ENCODE assay signal across 25 cellular contexts in genomic region chr15:78220713-78221112, GRCh38. TPM values are rescaled to one million over a fixed set of nuclear protein-coding genes. Genes with fewer than 3 reads are reported as not detected.
DNase-seq lines count a peak whose midpoint lies in the region; ATAC-seq and TF ChIP-seq lines count a peak whose summit lies in the region.
"Had no signal": no experiment of that assay in that cellular context is flagged by ENCODE, and none has a peak within 500 bp of the region (broad histone marks: within the 10 kb centered on the region; RNA-seq: fewer than 3 reads in every experiment).

No MANE protein-coding gene starts in this region.

- H2BK120ac ChIP-seq in IMR-90 (ENCODE audit: low read depth, low read length) = no peak overlapping the region

- CTCF ChIA-PET in IMR-90 (lab: Yijun Ruan, JAX) = no interaction called here

- no peaks in the 10 kb centered on the region for H3K36me3 Mint-ChIP-seq in neural progenitor cell
- no peaks in the 10 kb centered on the region for H3K36me3 Mint-ChIP-seq in activated naive CD8-positive, alpha-beta T cell treated with anti-CD3 and anti-CD28 coated beads, Interleukin-2, amount 50 U/mL, for 24 hours (ENCODE audit: low read depth)
- H3K36me3 Mint-ChIP-seq: activated naive CD8-positive, alpha-beta T cell had no signal

- no peak overlapping the region for H2BK20ac ChIP-seq in IMR-90 (ENCODE audit: low read depth, low read length)

- H4K5ac ChIP-seq in IMR-90 (ENCODE audit: low read depth, low read length) = no peak overlapping the region

- H3K36me3 ChIP-seq in IMR-90 (ENCODE audit: control insufficient read depth, insufficient read depth, low read length) (no peaks in the 10 kb centered on the region), neural progenitor cell (no peaks in the 10 kb centered on the region), ovary (no peaks in the 10 kb centered on the region)
- H3K36me3 ChIP-seq: neutrophil had no signal

- H2AFZ ChIP-seq in IMR-90 (replicated peaks; ENCODE audit: low read length, poor library complexity) (no peak overlapping the region), neural progenitor cell (replicated peaks) (peak overlapping the region; percentile 87)

- intact Hi-C loops in IMR-90 (cut with micrococcal nuclease) (no loop called here), ovary (cut with DNase I) (no loop called here)

- DNase-seq in DMS 273 treated with DMSO at 0.1 percent for 48 hours (lab: John Stamatoyannopoulos, UW) = peak; percentile 90
- DNase-seq in IMR-90 = peak; percentile 6
- peak; percentile 25 for DNase-seq in RPMI7951 (ENCODE audit: low read depth)
- no peak for DNase-seq in neural progenitor cell (ENCODE audit: low spot score)
- no peak for DNase-seq in ecto neural progenitor cell (ENCODE audit: low spot score)
- no peak for DNase-seq in ovary
- DNase-seq in activated naive CD8-positive, alpha-beta T cell treated with anti-CD3 and anti-CD28 coated beads, Interleukin-2, amount 50 U/mL, for 24 hours = no peak
- DNase-seq: activated CD4-positive, alpha-beta T cell treated with anti-CD3 and anti-CD28 coated beads, Interleukin-2, amount 10 ng/mL, durations not matched to agents 24 days and 14 days; activated CD8-positive, alpha-beta memory T cell treated with anti-CD3 and anti-CD28 coated beads for 24 hours; activated effector memory CD4-positive, alpha-beta T cell treated with Interleukin-2 at 50 U/mL for 16 hours; anterior cingulate cortex; Caco-2; effector CD8-positive, alpha-beta T cell; NCI-H146; SHP77 treated with DMSO at 0.1 percent for 48 hours; stimulated activated CD4-positive, alpha-beta T cell treated with anti-CD3 and anti-CD28 coated beads, Interleukin-15, amount 100 ng/mL, for 24 hours; stimulated activated CD4-positive, alpha-beta T cell treated with anti-CD3 and anti-CD28 coated beads, Interleukin-4, amount 100 ng/mL, for 4 hours; trophoblast cell had no signal

- H3K4me3 ChIP-seq in IMR-90 (ENCODE audit: insufficient read depth, low read depth, low read length) = no peak overlapping the region
- no peak overlapping the region for H3K4me3 ChIP-seq in neural progenitor cell
- H3K4me3 ChIP-seq in ovary = no peak overlapping the region

- H3K9me1 ChIP-seq in IMR-90 (ENCODE audit: insufficient read depth, low read length) = no peaks in the 10 kb centered on the region

- TF ChIP-seq CTCF in IMR-90 (conservative IDR thresholded peaks at IDR 0.05; ENCODE audit: low read depth, low read length) (no peak), neural progenitor cell (IDR thresholded peaks at IDR 0.05) (no peak), ovary (IDR thresholded peaks at IDR 0.05) (no peak)

- no peak overlapping the region for H3K4me2 ChIP-seq in IMR-90 (ENCODE audit: low read depth, low read length)
- H3K4me2 ChIP-seq in neural progenitor cell = no peak overlapping the region

- H4K8ac ChIP-seq in IMR-90 (ENCODE audit: low read depth in 2 of 2, low read length in 2 of 2) = no peak overlapping the region

- BruUV-seq in IMR-90 (replicated peaks; lab: Mats Ljungman, UMichigan) = no TSS peak

- H3K4me1 Mint-ChIP-seq in neural progenitor cell = peaks cover 4% of the 10 kb centered on the region
- H3K4me1 Mint-ChIP-seq in activated naive CD8-positive, alpha-beta T cell treated with anti-CD3 and anti-CD28 coated beads, Interleukin-2, amount 50 U/mL, for 24 hours = peaks cover 7% of the 10 kb centered on the region

- H3K9ac ChIP-seq in IMR-90 (ENCODE audit: low read depth, low read length) = no peak overlapping the region
- no peak overlapping the region for H3K9ac ChIP-seq in neural progenitor cell

- H3K56ac ChIP-seq in IMR-90 (ENCODE audit: extremely low read depth, insufficient read depth, low read length) = no peak overlapping the region

- no peak overlapping the region for H3K23ac ChIP-seq in IMR-90 (ENCODE audit: low read depth, low read length)

- peaks cover 24% of the 10 kb centered on the region for H3K27me3 ChIP-seq in IMR-90 (ENCODE audit: control insufficient read depth, insufficient read depth, low read length)
- no peaks in the 10 kb centered on the region for H3K27me3 ChIP-seq in neural progenitor cell
- no peaks in the 10 kb centered on the region for H3K27me3 ChIP-seq in ovary
- H3K27me3 ChIP-seq: neutrophil had no signal

- H3K4me3 Mint-ChIP-seq in neural progenitor cell = no peak overlapping the region
- H3K4me3 Mint-ChIP-seq in activated naive CD8-positive, alpha-beta T cell treated with anti-CD3 and anti-CD28 coated beads, Interleukin-2, amount 50 U/mL, for 24 hours = no peak overlapping the region
- H3K4me3 Mint-ChIP-seq: activated CD4-positive, alpha-beta T cell treated with anti-CD3 and anti-CD28 coated beads, Interleukin-2, amount 10 ng/mL, durations not matched to agents 24 days and 14 days; activated naive CD8-positive, alpha-beta T cell had no signal

- no peak for TF ChIP-seq EP300 in ovary (IDR thresholded peaks at IDR 0.05)

- no peak overlapping the region for H2AK5ac ChIP-seq in IMR-90 (ENCODE audit: low read depth, low read length)

- no peak overlapping the region for H2AK9ac ChIP-seq in IMR-90 (replicated peaks; ENCODE audit: low read depth, low read length, poor library complexity)

- POLR2A ChIA-PET in IMR-90 (lab: Charles Lee; ENCODE audit: unreplicated experiment) = no interaction called here

- H3K4ac ChIP-seq in IMR-90 (ENCODE audit: low read depth, low read length) = no peak overlapping the region

- ATAC-seq in IMR-90 (ENCODE audit: low read depth) = no peak
- no peak for ATAC-seq in activated naive CD8-positive, alpha-beta T cell treated with anti-CD3 and anti-CD28 coated beads, Interleukin-2, amount 50 U/mL, for 24 hours

- dilution Hi-C loops in IMR-90 (cut with HindIII; ENCODE audit: low sequenced_read_pairs, unreplicated experiment) = no loop called here

- TF ChIP-seq POLR2A in IMR-90 (IDR thresholded peaks at IDR 0.05; ENCODE audit: low read depth, low read length) (no peak), ovary (IDR thresholded peaks at IDR 0.05) (no peak)

- in situ Hi-C loops in IMR-90 (cut with MboI; ENCODE audit: low sequenced_read_pairs) = no loop called here

- TF ChIP-seq RAD21 in IMR-90 (IDR thresholded peaks at IDR 0.05; ENCODE audit: low read length) = no peak

- no peak overlapping the region for H3K27ac Mint-ChIP-seq in neural progenitor cell
- no peak overlapping the region for H3K27ac Mint-ChIP-seq in activated naive CD8-positive, alpha-beta T cell treated with anti-CD3 and anti-CD28 coated beads, Interleukin-2, amount 50 U/mL, for 24 hours
- H3K27ac Mint-ChIP-seq: activated CD4-positive, alpha-beta T cell treated with anti-CD3 and anti-CD28 coated beads, Interleukin-2, amount 10 ng/mL, durations not matched to agents 24 days and 14 days; activated naive CD8-positive, alpha-beta T cell had no signal

- no peaks in the 10 kb centered on the region for H3K79me1 ChIP-seq in IMR-90 (ENCODE audit: low read depth in 1 of 2, low read length in 2 of 2)

- H3K18ac ChIP-seq in IMR-90 (ENCODE audit: low read depth, low read length) = no peak overlapping the region

- no CpG with 5 or more reads among the region's 1 CpG for WGBS in IMR-90 (ENCODE audit: extremely low coverage in 2 of 2, insufficient read length in 1 of 2), 2 experiments
- WGBS in ovary, 3 donors = 71 to 85% (median 75%) methylated on average over 1 of the region's 1 CpG

- H3K79me2 ChIP-seq in neural progenitor cell (ENCODE audit: low read depth) = no peaks in the 10 kb centered on the region

- H3K27ac ChIP-seq in IMR-90 (ENCODE audit: insufficient read depth, low read length) = no peak overlapping the region
- H3K27ac ChIP-seq in neural progenitor cell = no peak overlapping the region
- H3K27ac ChIP-seq in ovary = no peak overlapping the region
- H3K27ac ChIP-seq: C4-2B, epithelial cell of prostate, neutrophil had no signal

- H3K9me3 ChIP-seq in IMR-90 (ENCODE audit: control insufficient read depth, insufficient read depth, low read length) = peaks cover 1% of the 10 kb centered on the region; the same call in 1 of the 2 replicates
- no peaks in the 10 kb centered on the region for H3K9me3 ChIP-seq in neural progenitor cell (ENCODE audit: low read depth)
- no peaks in the 10 kb centered on the region for H3K9me3 ChIP-seq in ovary
- H3K9me3 ChIP-seq: neutrophil had no signal

- H3K4me1 ChIP-seq in IMR-90 (ENCODE audit: control insufficient read depth, insufficient read depth, low read length) (no peaks in the 10 kb centered on the region), neural progenitor cell (no peaks in the 10 kb centered on the region), ovary (ENCODE audit: insufficient read depth) (peaks cover 4% of the 10 kb centered on the region)
- H3K4me1 ChIP-seq: Caco-2 had no signal

- H3F3A ChIP-seq in neural progenitor cell (ENCODE audit: low read depth) = no peaks in the 10 kb centered on the region

- H4K91ac ChIP-seq in IMR-90 (ENCODE audit: insufficient read depth, low read depth, low read length) = no peak overlapping the region

- H4K20me1 ChIP-seq in IMR-90 (ENCODE audit: insufficient read depth, low read length) = no peaks in the 10 kb centered on the region
- no peaks in the 10 kb centered on the region for H4K20me1 ChIP-seq in neural progenitor cell (ENCODE audit: low read depth)

- H2BK5ac ChIP-seq in IMR-90 (ENCODE audit: low read depth, low read length, poor library complexity, severe bottlenecking) = no peak overlapping the region

- no peak overlapping the region for H3K14ac ChIP-seq in IMR-90 (replicated peaks; ENCODE audit: low read depth, low read length)

- H3K27me3 Mint-ChIP-seq in neural progenitor cell (ENCODE audit: insufficient read depth, low read depth) = peaks cover 2% of the 10 kb centered on the region
- H3K27me3 Mint-ChIP-seq in activated naive CD8-positive, alpha-beta T cell treated with anti-CD3 and anti-CD28 coated beads, Interleukin-2, amount 50 U/mL, for 24 hours = no peaks in the 10 kb centered on the region
- H3K27me3 Mint-ChIP-seq: activated naive CD8-positive, alpha-beta T cell had no signal

- H2BK15ac ChIP-seq in IMR-90 (ENCODE audit: low read depth, low read length) = no peak overlapping the region

- peaks cover 3% of the 10 kb centered on the region for H3K9me3 Mint-ChIP-seq in neural progenitor cell
- no peaks in the 10 kb centered on the region for H3K9me3 Mint-ChIP-seq in activated naive CD8-positive, alpha-beta T cell treated with anti-CD3 and anti-CD28 coated beads, Interleukin-2, amount 50 U/mL, for 24 hours

RNA-seq across cellular contexts. Expression of gene ACSBG1, which starts 13.7 kb away (rescaled TPM):
- total RNA-seq in IMR-90 (2012; rRNA removed) = not detected in 2 replicates
- polyA plus RNA-seq in IMR-90 (2012; rRNA removed) = 0.02 and 0.03 TPM in 2 replicates
- not detected in 2 replicates for polyA plus RNA-seq in IMR-90 (2012; cell fraction: cytosol; rRNA removed)
- 0.22 TPM in 1 of 2 replicates, not detected in the other for polyA plus RNA-seq in IMR-90 (2012; cell fraction: nucleus; rRNA removed; ENCODE audit: low replicate concordance)
- 0.24 and 0.49 TPM in 2 replicates for total RNA-seq in RPMI7951 (2014; rRNA removed; shearing (Covaris generic))
- 0.11 and 0.22 TPM in 2 replicates for total RNA-seq in neural progenitor cell (ENCODE audit: low replicate concordance)
- 1 to 10 TPM in 1 of 7 donors, under 1 TPM in 4, not detected in 2; 0.15 to 2.2 (median 0.57) TPM for total RNA-seq in ovary
- under 1 TPM; 0.30 to 0.45 TPM for polyA plus RNA-seq in ovary
- total RNA-seq: activated CD4-positive, alpha-beta T cell treated with anti-CD3 and anti-CD28 coated beads, Interleukin-2, amount 10 ng/mL, durations not matched to agents 24 days and 14 days; bronchial epithelial cell; Caco-2; posterior vena cava had no signal

RNA-seq across cellular contexts. Expression of gene DNAJA4, which starts 43.6 kb away (rescaled TPM):
- total RNA-seq in IMR-90 (2012; rRNA removed) (under 0.01 and 0.18 TPM in 2 replicates), neural progenitor cell (ENCODE audit: low replicate concordance) (0.12 TPM in 1 of 2 replicates, not detected in the other), ovary (10 to 100 TPM in 4 of 7 donors, 1 to 10 TPM in 3; 4.9 to 18.0 (median 12.2) TPM)
- polyA plus RNA-seq in IMR-90 (2012; rRNA removed) (0.27 and 0.32 TPM in 2 replicates), ovary (10 to 100 TPM in 1 of 2 donors, 1 to 10 TPM in 1; 7.3 to 23.7 TPM)
- polyA plus RNA-seq in IMR-90 (2012; cell fraction: cytosol; rRNA removed) = 0.01 and 0.09 TPM in 2 replicates
- polyA plus RNA-seq in IMR-90 (2012; cell fraction: nucleus; rRNA removed; ENCODE audit: low replicate concordance) = 0.37 and 1.4 TPM in 2 replicates
- 0.59 and 1.6 TPM in 2 replicates for total RNA-seq in RPMI7951 (2014; rRNA removed; shearing (Covaris generic))
- total RNA-seq: LHCN-M2 had no signal

Comparison
In these comparisons a context has a peak if more than half of its experiments do, and no peak if none do; other contexts are left out.
1. DNase-seq: peak in DMS 273 treated with DMSO at 0.1 percent for 48 hours (single experiment), IMR-90 (single experiment) and RPMI7951 (single experiment); none in neural progenitor cell (single experiment), ecto neural progenitor cell (single experiment), ovary (0 of 5) and activated naive CD8-positive, alpha-beta T cell treated with anti-CD3 and anti-CD28 coated beads, Interleukin-2, amount 50 U/mL, for 24 hours (single experiment).